ENCODE assay signal across 15 cellular contexts in the genomic region with DNA sequence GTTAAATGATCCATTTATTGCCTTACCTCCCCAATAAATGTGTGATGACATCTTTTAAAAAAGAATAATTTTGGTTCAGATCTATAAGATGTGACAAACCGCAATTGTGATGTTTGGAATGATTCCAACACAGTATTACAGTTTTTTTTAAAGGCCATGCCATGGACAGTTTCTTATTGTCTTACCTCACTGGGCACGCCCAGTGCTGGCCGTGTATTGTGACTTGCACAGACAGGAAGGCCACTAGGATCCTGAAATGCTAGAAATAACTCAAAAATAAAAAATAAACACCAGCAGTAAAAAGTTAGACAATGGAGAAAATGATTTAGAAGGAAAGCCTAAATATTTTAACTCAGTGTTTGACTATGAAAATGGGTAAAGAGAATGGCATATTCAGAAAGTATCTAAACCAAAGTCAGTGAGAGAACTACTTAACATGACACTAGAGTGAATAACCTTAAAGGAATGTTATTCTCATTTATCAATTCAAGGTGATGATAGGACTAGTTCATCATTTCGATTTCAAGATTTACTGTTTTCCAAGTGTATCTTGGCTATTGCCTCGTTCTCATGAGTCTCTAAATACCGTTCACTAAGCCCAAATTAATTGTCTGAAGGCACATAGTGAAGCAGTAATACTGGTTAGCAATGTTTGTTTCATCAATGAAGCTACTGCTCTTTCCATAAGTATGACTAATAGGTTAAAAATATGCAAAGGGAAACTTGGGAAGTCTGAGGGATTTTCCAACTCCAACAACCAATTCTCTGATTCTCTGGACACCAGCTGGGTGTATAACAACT. TPM values are rescaled to one million over a fixed set of nuclear protein-coding genes. Genes with fewer than 3 reads are reported as not detected.
A peak's percentile ranks its signal among the peaks of the same experiment; 100 is the strongest.
DNase-seq lines count a peak whose midpoint lies in the region; ATAC-seq and TF ChIP-seq lines count a peak whose summit lies in the region.
"Had no signal": no experiment of that assay in that cellular context is flagged by ENCODE, and none has a peak within 500 bp of the region (broad histone marks: within the 10 kb centered on the region; RNA-seq: fewer than 3 reads in every experiment).

No MANE protein-coding gene starts in this region.

- no peaks in the 10 kb centered on the region for H3K27me3 ChIP-seq in kidney epithelial cell (ENCODE audit: control insufficient read depth, insufficient read depth, low read length)
- no peaks in the 10 kb centered on the region for H3K27me3 ChIP-seq in lower lobe of right lung (ENCODE audit: low read depth)

- no peaks in the 10 kb centered on the region for H3K36me3 Mint-ChIP-seq in chondrocyte (ENCODE audit: low read depth)
- H3K36me3 Mint-ChIP-seq: mesothelial cell of epicardium had no signal

- peak; percentile 64 for DNase-seq in AG20443 (ENCODE audit: low spot score)
- DNase-seq in HT1080 (ENCODE audit: low read depth) = peak; percentile 70
- DNase-seq in chondrocyte (ENCODE audit: low spot score) = no peak
- peak; percentile 43 for DNase-seq in kidney epithelial cell (ENCODE audit: low read depth)
- no peak for DNase-seq in coronary artery (ENCODE audit: low spot score)
- DNase-seq in lower lobe of right lung = no peak
- DNase-seq in globus pallidus (ENCODE audit: low spot score) = no peak
- DNase-seq: activated naive CD4-positive, alpha-beta T cell treated with anti-CD3 and anti-CD28 coated beads for 36 hours; C1 segment of cervical spinal cord; hypothalamus had no signal

- H3K27ac Mint-ChIP-seq in chondrocyte (ENCODE audit: unreplicated experiment) = peak overlapping the region; percentile 61
- H3K27ac Mint-ChIP-seq: activated naive CD4-positive, alpha-beta T cell treated with anti-CD3 and anti-CD28 coated beads for 36 hours; dendritic cell treated with granulocyte-macrophage colony-stimulating factor and Interleukin-4, amounts not matched to agents 40 ng/mL and 50 ng/mL, for 4 days; mesothelial cell of epicardium; stimulated activated naive CD8-positive, alpha-beta T cell treated with anti-CD3 and anti-CD28 coated beads, Interleukin-15, Interleukin-2, amounts not matched to agents 100 ng/mL and 50 ng/mL, for 24 hours had no signal

- H3K4me3 ChIP-seq in kidney epithelial cell (ENCODE audit: low read depth, low read length) = no peak overlapping the region
- H3K4me3 ChIP-seq in coronary artery = no peak overlapping the region
- H3K4me3 ChIP-seq in lower lobe of right lung = no peak overlapping the region

- H3K9me3 ChIP-seq in lower lobe of right lung = no peaks in the 10 kb centered on the region

- H3K36me3 ChIP-seq in kidney epithelial cell (ENCODE audit: control insufficient read depth, insufficient read depth, low read length) = no peaks in the 10 kb centered on the region
- no peaks in the 10 kb centered on the region for H3K36me3 ChIP-seq in lower lobe of right lung

- no peak for ATAC-seq in GM19397 (IDR thresholded peaks at IDR 0.05; ENCODE audit: unreplicated experiment)
- no peak for ATAC-seq in lower lobe of right lung

- no peaks in the 10 kb centered on the region for H3K27me3 Mint-ChIP-seq in chondrocyte (ENCODE audit: low read depth)
- H3K27me3 Mint-ChIP-seq: dendritic cell treated with granulocyte-macrophage colony-stimulating factor and Interleukin-4, amounts not matched to agents 40 ng/mL and 50 ng/mL, for 4 days; stimulated activated naive CD8-positive, alpha-beta T cell treated with anti-CD3 and anti-CD28 coated beads, Interleukin-15, Interleukin-2, amounts not matched to agents 100 ng/mL and 50 ng/mL, for 24 hours had no signal

- H3K4me3 Mint-ChIP-seq in chondrocyte (ENCODE audit: unreplicated experiment) = no peak overlapping the region
- H3K4me3 Mint-ChIP-seq: activated naive CD4-positive, alpha-beta T cell treated with anti-CD3 and anti-CD28 coated beads for 36 hours; dendritic cell treated with granulocyte-macrophage colony-stimulating factor and Interleukin-4, amounts not matched to agents 40 ng/mL and 50 ng/mL, for 4 days; mesothelial cell of epicardium; stimulated activated naive CD8-positive, alpha-beta T cell treated with anti-CD3 and anti-CD28 coated beads, Interleukin-15, Interleukin-2, amounts not matched to agents 100 ng/mL and 50 ng/mL, for 24 hours had no signal

- no peaks in the 10 kb centered on the region for H3K9me3 Mint-ChIP-seq in chondrocyte (ENCODE audit: low read depth)
- H3K9me3 Mint-ChIP-seq: activated naive CD4-positive, alpha-beta T cell treated with anti-CD3 and anti-CD28 coated beads for 36 hours; dendritic cell treated with granulocyte-macrophage colony-stimulating factor and Interleukin-4, amounts not matched to agents 40 ng/mL and 50 ng/mL, for 4 days; mesothelial cell of epicardium; stimulated activated naive CD8-positive, alpha-beta T cell treated with anti-CD3 and anti-CD28 coated beads, Interleukin-15, Interleukin-2, amounts not matched to agents 100 ng/mL and 50 ng/mL, for 24 hours had no signal

- H3K27ac ChIP-seq in coronary artery = no peak overlapping the region
- no peak overlapping the region for H3K27ac ChIP-seq in lower lobe of right lung

- H3K4me1 Mint-ChIP-seq in chondrocyte (ENCODE audit: low read depth) = peaks cover 43% of the 10 kb centered on the region

- intact Hi-C loops in lower lobe of right lung (cut with DNase I) = no loop called here

- no peaks in the 10 kb centered on the region for H3K4me1 ChIP-seq in lower lobe of right lung

- TF ChIP-seq CTCF in chondrocyte (IDR thresholded peaks at IDR 0.05) (no peak), kidney epithelial cell (IDR thresholded peaks at IDR 0.05; ENCODE audit: insufficient read depth, low read length, poor library complexity, severe bottlenecking) (no peak), coronary artery (IDR thresholded peaks at IDR 0.05) (no peak), lower lobe of right lung (IDR thresholded peaks at IDR 0.05) (no peak)

RNA-seq across cellular contexts. Expression of a gene that starts 46.1 kb away (rescaled TPM):
- total RNA-seq in HT1080 (2014; rRNA removed; shearing (Covaris generic)) = 43.6 and 51.2 TPM in 2 replicates
- polyA plus RNA-seq in HT1080 (2015; cell fraction: cytosol; rRNA removed) = 65.3 and 74.5 TPM in 2 replicates
- 56.0 and 58.3 TPM in 2 replicates for polyA plus RNA-seq in HT1080 (2015; cell fraction: nucleus; rRNA removed)
- total RNA-seq in chondrocyte (11.1 to 25.2 TPM (median 13.5 TPM) in 3 replicates), kidney epithelial cell (5.0 and 6.2 TPM in 2 replicates), lower lobe of right lung (16.1 TPM)
- total RNA-seq: activated CD8-positive, alpha-beta memory T cell treated with anti-CD3 and anti-CD28 coated beads for 36 hours; activated naive CD4-positive, alpha-beta T cell treated with anti-CD3 and anti-CD28 coated beads for 36 hours had no signal

Comparison
In these comparisons a context has a peak if more than half of its experiments do, and no peak if none do; other contexts are left out.
1. DNase-seq: peak in AG20443 (single experiment), HT1080 (single experiment) and kidney epithelial cell (single experiment); none in chondrocyte (single experiment), coronary artery (single experiment), lower lobe of right lung (single experiment) and globus pallidus (single experiment).